Comparison of ENCODE assay signal across 1 cellular context in genomic region chr19:497861-498590, GRCh38.
TF ChIP-seq lines count a peak whose summit lies in the region.

No MANE protein-coding gene starts in this region.

TF ChIP-seq in HepG2, 621 proteins besides CTCF, POLR2A, EP300 and RAD21 (continued from another document and continues in another):
- TF ChIP-seq RERE (CRISPR knock-in tag; IDR thresholded peaks at IDR 0.05; ENCODE audit: low read depth) (no peak), NCOR1 (IDR thresholded peaks at IDR 0.05; ENCODE audit: borderline replicate concordance, low read length) (no peak), ZGPAT (CRISPR knock-in tag; IDR thresholded peaks at IDR 0.05) (peak; percentile 61; the same call in 1 of the 2 replicates), ZNF607 (CRISPR knock-in tag; IDR thresholded peaks at IDR 0.05; ENCODE audit: borderline replicate concordance) (no peak), PHF21A (CRISPR knock-in tag; IDR thresholded peaks at IDR 0.05) (no peak), SOX13 (IDR thresholded peaks at IDR 0.05) (no peak), SOX13 (CRISPR knock-in tag; conservative IDR thresholded peaks at IDR 0.05 in 1 of 2, IDR thresholded peaks at IDR 0.05 in 1 of 2) (no peak), GATAD1 (CRISPR knock-in tag; IDR thresholded peaks at IDR 0.05) (no peak), FLYWCH1 (CRISPR knock-in tag; IDR thresholded peaks at IDR 0.05) (no peak), AKNA (CRISPR knock-in tag; IDR thresholded peaks at IDR 0.05; ENCODE audit: borderline replicate concordance) (no peak), ZNF432 (CRISPR knock-in tag; IDR thresholded peaks at IDR 0.05; ENCODE audit: borderline replicate concordance) (no peak), ZSCAN25 (CRISPR knock-in tag; IDR thresholded peaks at IDR 0.05) (no peak), E2F1 (CRISPR knock-in tag; IDR thresholded peaks at IDR 0.05) (no peak), KIAA2018 (CRISPR knock-in tag; IDR thresholded peaks at IDR 0.05; ENCODE audit: borderline replicate concordance) (no peak), KMT2A (CRISPR knock-in tag; IDR thresholded peaks at IDR 0.05) (no peak), ZNF740 (CRISPR knock-in tag; IDR thresholded peaks at IDR 0.05) (no peak), ZNF563 (CRISPR knock-in tag; IDR thresholded peaks at IDR 0.05) (peak; percentile 67; the same call in 1 of the 2 replicates), ZBTB7A (CRISPR knock-in tag; IDR thresholded peaks at IDR 0.05) (peak; percentile 20; the same call in 1 of the 2 replicates), ZNF782 (CRISPR knock-in tag; IDR thresholded peaks at IDR 0.05; ENCODE audit: borderline replicate concordance) (no peak), ZNF891 (CRISPR knock-in tag; IDR thresholded peaks at IDR 0.05) (peak; percentile 64; the same call in 1 of the 2 replicates), SALL2 (CRISPR knock-in tag; IDR thresholded peaks at IDR 0.05) (no peak), ZNF30 (CRISPR knock-in tag; IDR thresholded peaks at IDR 0.05) (no peak), HNF1A (IDR thresholded peaks at IDR 0.05; ENCODE audit: low read depth) (no peak), HNF1A (CRISPR knock-in tag; IDR thresholded peaks at IDR 0.05; ENCODE audit: borderline replicate concordance) (no peak), ARNT2 (CRISPR knock-in tag; IDR thresholded peaks at IDR 0.05; ENCODE audit: low read depth) (peak; percentile 60; the same call in 1 of the 2 replicates), ZKSCAN5 (CRISPR knock-in tag; IDR thresholded peaks at IDR 0.05) (no peak)
